In the genomic region with DNA sequence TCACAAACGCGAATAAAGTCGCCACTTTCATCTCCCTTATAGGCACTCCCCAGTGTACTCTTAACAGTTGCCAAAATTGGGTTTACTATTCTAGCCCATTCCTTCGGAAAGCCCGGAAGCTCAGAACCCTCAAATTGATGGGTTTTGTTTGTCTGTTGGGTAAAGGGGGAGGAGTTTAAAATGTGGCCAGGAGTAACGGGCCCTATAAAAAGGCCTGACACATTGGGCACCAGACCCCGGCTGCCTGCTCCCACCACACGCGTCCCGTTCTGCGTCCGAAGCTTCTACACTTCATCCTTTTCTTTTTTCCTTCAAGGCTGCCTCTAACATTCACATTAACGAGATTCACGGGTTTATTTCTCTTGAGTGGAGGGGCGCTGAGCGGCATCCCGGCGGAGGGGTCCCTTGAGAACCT, we compare ENCODE assay signal across 8 cellular contexts. TPM values are rescaled to one million over a fixed set of nuclear protein-coding genes. Genes with fewer than 3 reads are reported as not detected.
A peak's percentile ranks its signal among the peaks of the same experiment; 100 is the strongest.
DNase-seq lines count a peak whose midpoint lies in the region; ATAC-seq and TF ChIP-seq lines count a peak whose summit lies in the region.

No MANE protein-coding gene starts in this region.

- DNase-seq in adipocyte (ENCODE audit: low read depth) = no peak
- DNase-seq in mesenchymal stem cell = no peak
- no peak for DNase-seq in ecto neural progenitor cell (ENCODE audit: low spot score)
- no peak for DNase-seq in aorta
- DNase-seq in foreskin keratinocyte = no peak
- no peak for DNase-seq in stimulated activated CD4-positive, alpha-beta T cell treated with anti-CD3 and anti-CD28 coated beads, Interleukin-2, amount 100 ng/mL, for 48 hours

- no peaks in the 10 kb centered on the region for H3K79me1 ChIP-seq in mesenchymal stem cell (replicated peaks; ENCODE audit: low read length, poor library complexity, severe bottlenecking)

- peak overlapping the region in 4 of 11 experiments; percentile 82 to 94 (median 89); a peak in 3 of 22 replicates for H3K27ac ChIP-seq in BLaER1 treated with 17β-estradiol and CSF1 and Interleukin-3, amounts not matched to agents 10 nM and 100 nM
- H3K27ac ChIP-seq in mesenchymal stem cell (ENCODE audit: low read length, poor library complexity, severe bottlenecking) = no peak overlapping the region
- peak overlapping the region in 1 of 2 donors; percentile 19 for H3K27ac ChIP-seq in aorta (ENCODE audit: low read depth in 1 of 2, low read length in 2 of 2)
- H3K27ac ChIP-seq in foreskin keratinocyte = no peak overlapping the region

- peak overlapping the region; percentile 59 to 98 (median 89) for H3K4me2 ChIP-seq in BLaER1 treated with 17β-estradiol and CSF1 and Interleukin-3, amounts not matched to agents 10 nM and 100 nM
- peak overlapping the region; percentile 93 for H3K4me2 ChIP-seq in mesenchymal stem cell (ENCODE audit: low read length, poor library complexity, severe bottlenecking)

- peaks cover 0 to 29% (median 0%) of the 10 kb centered on the region in 11 experiments; a peak in 7 of 22 replicates for H4K20me1 ChIP-seq in BLaER1 treated with 17β-estradiol and CSF1 and Interleukin-3, amounts not matched to agents 10 nM and 100 nM

- H3K23ac ChIP-seq in mesenchymal stem cell (ENCODE audit: low read length in 2 of 2) = no peak overlapping the region

- no peak overlapping the region for H2BK5ac ChIP-seq in mesenchymal stem cell (ENCODE audit: low read depth, low read length, poor library complexity, severe bottlenecking)

- WGBS in mesenchymal stem cell = 11% methylated on average over 13 of the region's 18 CpGs
- 2 to 3% methylated on average over 18 of the region's 18 CpGs for WGBS in aorta, 2 donors

- no peak overlapping the region for H2AK5ac ChIP-seq in mesenchymal stem cell (ENCODE audit: low read length, severe bottlenecking)

- H3K36me3 ChIP-seq in BLaER1 treated with 17β-estradiol and CSF1 and Interleukin-3, amounts not matched to agents 10 nM and 100 nM = peaks cover 15 to 31% (median 23%) of the 10 kb centered on the region in 11 experiments; a peak in 21 of 22 replicates
- H3K36me3 ChIP-seq in adipocyte (ENCODE audit: control insufficient read depth, insufficient read depth, low read length, severe bottlenecking) (peaks cover 6% of the 10 kb centered on the region), mesenchymal stem cell (ENCODE audit: control insufficient read depth in 1 of 2, insufficient read depth in 2 of 2, low read depth in 1 of 2, low read length in 2 of 2) (peaks cover 7 to 17% of the 10 kb centered on the region in 2 experiments), aorta (ENCODE audit: control insufficient read depth in 1 of 2, insufficient read depth in 2 of 2, low read length in 1 of 2) (peaks cover 0 to 5% of the 10 kb centered on the region in 2 donors)

- H2BK12ac ChIP-seq in mesenchymal stem cell (ENCODE audit: low read length in 2 of 2) = no peak overlapping the region

- peak overlapping the region; percentile 77 to 94 (median 88) for H3K9ac ChIP-seq in BLaER1 treated with 17β-estradiol and CSF1 and Interleukin-3, amounts not matched to agents 10 nM and 100 nM
- H3K9ac ChIP-seq in adipocyte (ENCODE audit: low read length) (peak overlapping the region; percentile 93), mesenchymal stem cell (ENCODE audit: low read length) (peak overlapping the region; percentile 91)

- peaks cover 11 to 15% (median 14%) of the 10 kb centered on the region in 10 experiments for H3K4me1 ChIP-seq in BLaER1 treated with 17β-estradiol and CSF1 and Interleukin-3, amounts not matched to agents 10 nM and 100 nM
- H3K4me1 ChIP-seq in adipocyte (ENCODE audit: control insufficient read depth, insufficient read depth, low read length) = peaks cover 11% of the 10 kb centered on the region
- peaks cover 3% of the 10 kb centered on the region for H3K4me1 ChIP-seq in mesenchymal stem cell (ENCODE audit: control insufficient read depth, insufficient read depth, low read depth, low read length)
- no peaks in the 10 kb centered on the region for H3K4me1 ChIP-seq in aorta (ENCODE audit: control insufficient read depth in 1 of 2, insufficient read depth in 2 of 2, low read length in 2 of 2)
- no peaks in the 10 kb centered on the region for H3K4me1 ChIP-seq in foreskin keratinocyte

- no peak overlapping the region for H2BK120ac ChIP-seq in mesenchymal stem cell (ENCODE audit: low read depth, low read length)

- H2BK15ac ChIP-seq in mesenchymal stem cell (ENCODE audit: low read depth, poor library complexity, severe bottlenecking) = no peak overlapping the region

- no peaks in the 10 kb centered on the region for H3K9me3 ChIP-seq in BLaER1 treated with 17β-estradiol and CSF1 and Interleukin-3, amounts not matched to agents 10 nM and 100 nM (replicated peaks in 1 of 11)
- no peaks in the 10 kb centered on the region for H3K9me3 ChIP-seq in adipocyte (ENCODE audit: control insufficient read depth, low read length)
- H3K9me3 ChIP-seq in mesenchymal stem cell (ENCODE audit: control insufficient read depth, low read length) = no peaks in the 10 kb centered on the region
- no peaks in the 10 kb centered on the region for H3K9me3 ChIP-seq in aorta (ENCODE audit: control insufficient read depth, low read length)

- H3K27me3 ChIP-seq in BLaER1 treated with 17β-estradiol and CSF1 and Interleukin-3, amounts not matched to agents 10 nM and 100 nM = no peaks in the 10 kb centered on the region
- H3K27me3 ChIP-seq in adipocyte (replicated peaks; ENCODE audit: control insufficient read depth, insufficient read depth, low read length) (no peaks in the 10 kb centered on the region), mesenchymal stem cell (ENCODE audit: control insufficient read depth in 1 of 2, insufficient read depth in 1 of 2, low read length in 2 of 2) (no peaks in the 10 kb centered on the region), aorta (ENCODE audit: control insufficient read depth in 1 of 2, insufficient read depth in 2 of 2, low read length in 1 of 2) (no peaks in the 10 kb centered on the region), foreskin keratinocyte (no peaks in the 10 kb centered on the region)

- ATAC-seq in HG02885 (IDR thresholded peaks at IDR 0.05; ENCODE audit: poor library complexity, unreplicated experiment) (peak; percentile 1), aorta (ENCODE audit: low FRiP score) (no peak), foreskin keratinocyte (no peak)

- no peak for TF ChIP-seq CTCF in foreskin keratinocyte (conservative IDR thresholded peaks at IDR 0.05)

- no peak overlapping the region for H4K91ac ChIP-seq in mesenchymal stem cell (ENCODE audit: low read length)

- no peak overlapping the region for H2AFZ ChIP-seq in mesenchymal stem cell (ENCODE audit: low read depth, low read length)

- H3K4me3 ChIP-seq in BLaER1 treated with 17β-estradiol and CSF1 and Interleukin-3, amounts not matched to agents 10 nM and 100 nM = peak overlapping the region; percentile 56 to 75 (median 66)
- H3K4me3 ChIP-seq in adipocyte (ENCODE audit: low read length) (peak overlapping the region; percentile 82), mesenchymal stem cell (ENCODE audit: insufficient read depth in 1 of 2, low read depth in 1 of 2, low read length in 2 of 2) (peak overlapping the region; percentile 72 to 82), aorta (ENCODE audit: low read length in 2 of 2) (no peak overlapping the region)

- no peak overlapping the region for H4K8ac ChIP-seq in mesenchymal stem cell (ENCODE audit: low read length)

- no peak overlapping the region for H3K18ac ChIP-seq in mesenchymal stem cell (ENCODE audit: low read depth in 1 of 2, low read length in 2 of 2)

- H3K4ac ChIP-seq in mesenchymal stem cell (ENCODE audit: low read depth in 1 of 2, low read length in 2 of 2) = no peak overlapping the region

- no peak overlapping the region for H3K14ac ChIP-seq in mesenchymal stem cell (ENCODE audit: low read length in 2 of 2)

- intact Hi-C loops in aorta (cut with DNase I) = loop anchor here (1.0 to 10.0 kb wide), 5 partner anchors 59 to 375 kb away; a partner anchor contains a TSS

RNA-seq across cellular contexts. Expression of a gene that starts 0.8 kb away (rescaled TPM):
- polyA plus RNA-seq in mesenchymal stem cell (2013, experiment 1 of 2) = 11.8 TPM
- 11.1 TPM for polyA plus RNA-seq in mesenchymal stem cell (2013, experiment 2 of 2)
- total RNA-seq in aorta (1 to 10 TPM; 6.8 to 9.8 TPM), foreskin keratinocyte (12.4 and 13.8 TPM in 2 replicates)
- polyA plus RNA-seq in aorta (1 to 10 TPM; 8.1 to 8.9 TPM), foreskin keratinocyte (8.0 and 9.3 TPM in 2 replicates)

RNA-seq across cellular contexts. Expression of a gene that starts 10.1 kb away (rescaled TPM):
- 0.25 TPM for polyA plus RNA-seq in mesenchymal stem cell (2013, experiment 1 of 2)
- polyA plus RNA-seq in mesenchymal stem cell (2013, experiment 2 of 2) = 0.25 TPM
- total RNA-seq in aorta = 1 to 10 TPM; 3.5 to 7.3 TPM
- polyA plus RNA-seq in aorta = 1 to 10 TPM; 1.6 to 4.7 TPM
- 0.71 and 0.75 TPM in 2 replicates for total RNA-seq in foreskin keratinocyte
- 0.39 and 0.51 TPM in 2 replicates for polyA plus RNA-seq in foreskin keratinocyte

RNA-seq across cellular contexts. Expression of a gene that starts 16.9 kb away (rescaled TPM):
- 23.5 TPM for polyA plus RNA-seq in mesenchymal stem cell (2013, experiment 1 of 2)
- 22.7 TPM for polyA plus RNA-seq in mesenchymal stem cell (2013, experiment 2 of 2)
- total RNA-seq in aorta (10 to 100 TPM; 36.9 to 50.0 TPM), foreskin keratinocyte (20.0 and 21.7 TPM in 2 replicates)
- polyA plus RNA-seq in aorta (10 to 100 TPM; 23.9 to 52.3 TPM), foreskin keratinocyte (31.5 and 32.8 TPM in 2 replicates)

RNA-seq across cellular contexts. Expression of a gene that starts 18.3 kb away (rescaled TPM):
- 46.4 TPM for polyA plus RNA-seq in mesenchymal stem cell (2013, experiment 1 of 2)
- polyA plus RNA-seq in mesenchymal stem cell (2013, experiment 2 of 2) = 44.6 TPM
- 10 to 100 TPM; 48.0 to 70.6 TPM for total RNA-seq in aorta
- 10 to 100 TPM; 19.3 to 44.2 TPM for polyA plus RNA-seq in aorta
- 38.0 and 43.8 TPM in 2 replicates for total RNA-seq in foreskin keratinocyte
- polyA plus RNA-seq in foreskin keratinocyte = 39.4 and 40.4 TPM in 2 replicates

RNA-seq across cellular contexts. Expression of a gene that starts 46.8 kb away (rescaled TPM):
- 24.7 TPM for polyA plus RNA-seq in mesenchymal stem cell (2013, experiment 1 of 2)
- 28.6 TPM for polyA plus RNA-seq in mesenchymal stem cell (2013, experiment 2 of 2)
- total RNA-seq in aorta (10 to 100 TPM; 40.7 to 43.6 TPM), foreskin keratinocyte (36.3 and 41.1 TPM in 2 replicates)
- polyA plus RNA-seq in aorta (10 to 100 TPM; 30.2 to 73.4 TPM), foreskin keratinocyte (44.6 and 53.1 TPM in 2 replicates)

Comparison
In these comparisons a context has a peak if more than half of its experiments do, and no peak if none do; other contexts are left out.
1. H3K4me3 ChIP-seq: peak in BLaER1 treated with 17β-estradiol and CSF1 and Interleukin-3, amounts not matched to agents 10 nM and 100 nM (10 of 10), adipocyte (single experiment) and mesenchymal stem cell (2 of 2); none in aorta (0 of 2).
2. Peak in every context shown above with its lines, with median percentiles within 50 percentile points of each other: H3K9ac ChIP-seq.